In genomic region chr4:86594559-86595425, GRCh38 we compare ENCODE assay signal across 8 cellular contexts. TPM values are rescaled to one million over a fixed set of nuclear protein-coding genes. Genes with fewer than 3 reads are reported as not detected.
DNase-seq lines count a peak whose midpoint lies in the region; ATAC-seq and TF ChIP-seq lines count a peak whose summit lies in the region.

No MANE protein-coding gene starts in this region.

- no peaks in the 10 kb centered on the region for H3K79me1 ChIP-seq in mesendoderm (ENCODE audit: low read length)

- whole genome bisulfite sequencing in mesendoderm (ENCODE audit: extremely low coverage, insufficient coverage, low lambda C conversion rate) = no CpG with 5 or more reads among the region's 47 CpGs

- no peaks in the 10 kb centered on the region for H3K9me3 ChIP-seq in MG63

- peak overlapping the region; percentile 67 for H3K4me3 ChIP-seq in MG63
- H3K4me3 ChIP-seq in WI38 (ENCODE audit: low read depth, low read length) = peak overlapping the region; percentile 95
- H3K4me3 ChIP-seq in mesendoderm (ENCODE audit: low read length) = peak overlapping the region; percentile 69

- no peaks in the 10 kb centered on the region for H3K4me1 ChIP-seq in mesendoderm (ENCODE audit: control insufficient read depth, low read depth, low read length)

- ATAC-seq in GM21825 (IDR thresholded peaks at IDR 0.05; ENCODE audit: unreplicated experiment) = peak; percentile 10

- DNase-seq in NCI-H146 (lab: John Stamatoyannopoulos, UW) = peak; percentile 30
- no peak for DNase-seq in NCI-H146 treated with DMSO at 0.1 percent for 48 hours (lab: John Stamatoyannopoulos, UW; ENCODE audit: unreplicated experiment)
- peak; percentile 34 for DNase-seq in MG63
- DNase-seq in epidermal melanocyte (ENCODE audit: insufficient read length, low spot score) = peak; percentile 25
- peak; percentile 78 for DNase-seq in mesendoderm

- no peak for TF ChIP-seq CTCF in WI38 (IDR thresholded peaks at IDR 0.05; ENCODE audit: low read depth, low read length)

- H3K18ac ChIP-seq in mesendoderm (ENCODE audit: low read length) = peak overlapping the region; percentile 62

- H3K23ac ChIP-seq in mesendoderm (ENCODE audit: low read length) = peak overlapping the region; percentile 48

- no peak overlapping the region for H2BK120ac ChIP-seq in mesendoderm (ENCODE audit: low read depth, low read length)

- no peak overlapping the region for H2BK5ac ChIP-seq in mesendoderm (ENCODE audit: low read length)

- H4K8ac ChIP-seq in mesendoderm (ENCODE audit: low read depth, low read length) = no peak overlapping the region

- H3K79me2 ChIP-seq in mesendoderm (ENCODE audit: control insufficient read depth, insufficient read depth, low read length) = peaks cover 28% of the 10 kb centered on the region

- H3K36me3 ChIP-seq in MG63 (no peaks in the 10 kb centered on the region), mesendoderm (ENCODE audit: control insufficient read depth, insufficient read depth, low read length) (no peaks in the 10 kb centered on the region)

- H3K56ac ChIP-seq in mesendoderm (ENCODE audit: low read length) = peak overlapping the region; percentile 89

- no peak overlapping the region for H3K4ac ChIP-seq in mesendoderm (ENCODE audit: low read depth, low read length)

- H2BK15ac ChIP-seq in mesendoderm (replicated peaks; ENCODE audit: low read depth) = no peak overlapping the region

- peak overlapping the region; percentile 51 for H3K4me2 ChIP-seq in mesendoderm (ENCODE audit: low read length)

- H3K27ac ChIP-seq in mesendoderm (ENCODE audit: low read depth, low read length) (peak overlapping the region; percentile 85), temporal lobe (ENCODE audit: low read depth, low read length) (peak overlapping the region; percentile 82)

- peak overlapping the region; percentile 78 for H3K9ac ChIP-seq in mesendoderm (ENCODE audit: low read length)

- H3K27me3 ChIP-seq in MG63 = no peaks in the 10 kb centered on the region
- H3K27me3 ChIP-seq in mesendoderm (ENCODE audit: insufficient read depth, low read length, poor library complexity) = no peaks in the 10 kb centered on the region

- H4K5ac ChIP-seq in mesendoderm (ENCODE audit: low read length) = no peak overlapping the region

- H2AK5ac ChIP-seq in mesendoderm (ENCODE audit: low read length) = no peak overlapping the region

RNA-seq across cellular contexts. Expression of gene PTPN13, which starts 0.7 kb away (rescaled TPM):
- total RNA-seq in MG63 (2014; rRNA removed; shearing (Covaris generic); ENCODE audit: low replicate concordance) = 5.5 and 5.6 TPM in 2 replicates
- polyA plus RNA-seq in mesendoderm (2013, experiment 1 of 2) = 30.1 TPM
- polyA plus RNA-seq in mesendoderm (2013, experiment 2 of 2) = 31.0 TPM
- total RNA-seq in temporal lobe = 50.4 TPM
